9 cellular contexts compared by ENCODE assay signal in the genomic region with DNA sequence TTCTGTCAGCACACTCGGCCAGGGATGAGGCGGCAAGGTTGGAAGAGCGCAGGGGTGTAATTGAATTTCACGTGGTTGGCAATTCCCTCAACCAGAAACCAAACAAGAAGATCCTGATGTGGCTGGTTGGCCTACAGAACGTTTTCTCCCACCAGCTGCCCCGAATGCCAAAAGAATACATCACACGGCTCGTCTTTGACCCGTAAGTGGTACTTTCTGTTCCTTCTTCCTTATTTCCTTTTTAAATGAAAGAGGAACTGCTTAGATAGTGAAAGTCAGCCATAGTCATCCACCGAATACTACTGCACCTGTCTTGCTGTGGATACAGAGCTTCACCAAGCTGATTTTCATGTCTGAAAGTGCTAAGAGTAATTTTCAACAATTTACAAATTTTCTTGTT.
A peak's percentile ranks its signal among the peaks of the same experiment; 100 is the strongest.
DNase-seq lines count a peak whose midpoint lies in the region; ATAC-seq and TF ChIP-seq lines count a peak whose summit lies in the region.
"Had no signal": no experiment of that assay in that cellular context is flagged by ENCODE, and none has a peak within 500 bp of the region (broad histone marks: within the 10 kb centered on the region; RNA-seq: fewer than 3 reads in every experiment).

No MANE protein-coding gene starts in this region.

- H3K9me3 Mint-ChIP-seq in immature natural killer cell = no peaks in the 10 kb centered on the region

- peak; percentile 99 for ATAC-seq in GM18505 (IDR thresholded peaks at IDR 0.05; ENCODE audit: unreplicated experiment)
- peak; percentile 100 for ATAC-seq in GM21717 (IDR thresholded peaks at IDR 0.05; ENCODE audit: unreplicated experiment)
- peak; percentile 99 for ATAC-seq in HG03575 (IDR thresholded peaks at IDR 0.05; ENCODE audit: extremely low read depth, insufficient number of reproducible peaks, low FRiP score, unreplicated experiment)

- intact Hi-C loops in posterior vena cava (cut with DNase I) = no loop called here

- peaks cover 5 to 37% of the 10 kb centered on the region in 2 donors for H3K4me1 Mint-ChIP-seq in immature natural killer cell

- H3K27me3 Mint-ChIP-seq in immature natural killer cell (ENCODE audit: low read depth in 3 of 3) = peaks cover 0 to 2% (median 2%) of the 10 kb centered on the region in 3 donors

- no peak for DNase-seq in immature natural killer cell
- no peak for DNase-seq in stimulated activated CD4-positive, alpha-beta T cell treated with anti-CD3 and anti-CD28 coated beads, Interleukin-4, amount 100 ng/mL, for 1 hour
- no peak for DNase-seq in hepatic stellate cell (ENCODE audit: low spot score)
- no peak for DNase-seq in posterior vena cava (ENCODE audit: low spot score)
- DNase-seq in activated effector memory CD4-positive, alpha-beta T cell treated with anti-CD3 and anti-CD28 coated beads, Interleukin-2, amount 50 U/mL, for 16 hours = no peak
- DNase-seq: central memory CD4-positive, alpha-beta T cell had no signal

- H3K36me3 Mint-ChIP-seq in immature natural killer cell = peaks cover 31 to 66% (median 42%) of the 10 kb centered on the region in 3 donors

- H3K27ac Mint-ChIP-seq in immature natural killer cell = peak overlapping the region; percentile 8 to 82 (median 64)

- no peak overlapping the region for H3K4me3 Mint-ChIP-seq in immature natural killer cell

- no peak for TF ChIP-seq POLR2A in GM18505 (IDR thresholded peaks at IDR 0.05; ENCODE audit: borderline replicate concordance, extremely low read depth, insufficient read depth, insufficient read length)
